In the genomic region with DNA sequence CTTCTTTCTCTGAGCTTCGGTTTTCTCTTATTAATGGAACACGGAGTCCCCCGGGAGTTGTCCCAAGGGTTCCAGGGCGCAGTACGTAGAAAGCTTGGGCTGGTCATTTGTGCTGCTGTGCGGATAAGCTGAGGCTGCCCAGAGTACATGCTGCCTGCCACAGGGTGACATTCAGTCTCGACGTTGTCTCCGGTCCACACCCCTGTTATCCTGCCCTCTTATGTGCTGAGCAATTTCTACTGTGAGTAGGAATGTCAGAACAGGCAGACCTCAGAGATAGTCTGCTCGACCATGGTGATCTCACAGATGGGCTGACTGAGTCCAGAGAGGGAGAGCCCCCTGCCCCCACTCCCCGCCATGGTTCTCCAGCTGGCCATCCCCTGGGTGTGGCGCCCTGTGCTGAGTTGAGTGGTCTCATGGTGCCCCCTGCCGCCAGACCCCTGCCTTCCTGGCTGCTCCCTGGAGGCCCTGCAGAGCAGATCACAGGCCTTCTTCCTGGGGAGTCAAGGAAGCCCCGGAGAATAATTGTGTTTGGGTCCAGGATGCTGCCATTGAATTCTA, we compare ENCODE assay signal across 10 cellular contexts.
DNase-seq lines count a peak whose midpoint lies in the region; ATAC-seq, FAIRE-seq and TF ChIP-seq lines count a peak whose summit lies in the region.
"Had no signal": no experiment of that assay in that cellular context is flagged by ENCODE, and none has a peak within 500 bp of the region (broad histone marks: within the 10 kb centered on the region; RNA-seq: fewer than 3 reads in every experiment).

No MANE protein-coding gene starts in this region.

- TF ChIP-seq RAD21 in GM12878 (IDR thresholded peaks at IDR 0.05; ENCODE audit: insufficient read depth, low read depth, low read length) = peak; percentile 61

- H3K36me3 ChIP-seq in GM12878 (ENCODE audit: control insufficient read depth in 2 of 2, insufficient read depth in 2 of 2, low read length in 1 of 2) = peaks cover 26 to 36% of the 10 kb centered on the region in 2 experiments

- H2AFZ ChIP-seq in GM12878 (ENCODE audit: control insufficient read depth, low read depth, low read length) = no peak overlapping the region

- H3K9ac ChIP-seq in GM12878 (ENCODE audit: control insufficient read depth, insufficient read depth, low read length) = no peak overlapping the region

- FAIRE-seq in GM12878 (lab: Jason Lieb, UNC) = no peak
- FAIRE-seq: A204.1, endometrium had no signal

- H3K4me2 ChIP-seq in GM12878 (ENCODE audit: control insufficient read depth, insufficient read depth) = no peak overlapping the region

- SMC1A ChIA-PET in GM12878 (lab: Charles Lee; ENCODE audit: uncharacterized antibody, unreplicated experiment) = interaction anchor here (2.0 to 12.4 kb wide), 4 partner anchors 7 to 139 kb away, joined by 8 to 270 read pairs (median 96); no protein-coding TSS in a partner anchor

- H4K20me1 ChIP-seq in GM12878 (ENCODE audit: control insufficient read depth, insufficient read depth) = no peaks in the 10 kb centered on the region; the same call in 1 of the 2 replicates

- ATAC-seq in GM12878 = peak; percentile 5; the same call in 1 of the 3 replicates
- no peak for ATAC-seq in GM18867 (IDR thresholded peaks at IDR 0.05; ENCODE audit: unreplicated experiment)

- no peaks in the 10 kb centered on the region for H3K9me3 ChIP-seq in GM12878 (replicated peaks; ENCODE audit: control insufficient read depth, insufficient read depth, low read length)

- RAD21 ChIA-PET in GM12878 (lab: Charles Lee; ENCODE audit: unreplicated experiment) = interaction anchor here (1.1 to 11.4 kb wide), 4 partner anchors 67 to 172 kb away, joined by 3 to 290 read pairs (median 40); no protein-coding TSS in a partner anchor

- WGBS in GM12878 (ENCODE audit: insufficient coverage, insufficient replicate concordance, low lambda C conversion rate, missing lambda C conversion rate) = 83% methylated on average over 14 of the region's 14 CpGs

- CTCF ChIA-PET in GM12878 (lab: Yijun Ruan, JAX) = interaction anchor here (1.3 to 18.0 kb wide), 4 partner anchors 69 to 186 kb away, joined by 3 to 565 read pairs (median 155); partner anchors contain the start of gene ALAD

- no TSS peak for BruUV-seq in GM12878 (replicated peaks; lab: Mats Ljungman, UMichigan)

- no peaks in the 10 kb centered on the region for H3K27me3 ChIP-seq in GM12878 (replicated peaks in 1 of 2; ENCODE audit: control insufficient read depth in 2 of 2, insufficient read depth in 2 of 2, low read length in 1 of 2)

- H3K27ac ChIP-seq in GM12878 (ENCODE audit: control insufficient read depth, insufficient read depth) = no peak overlapping the region
- H3K27ac ChIP-seq in substantia nigra (ENCODE audit: low read depth, low read length, poor library complexity, severe bottlenecking) = peak overlapping the region; percentile 43

- intact Hi-C loops in GM12878 (cut with micrococcal nuclease; ENCODE audit: unreplicated experiment) = no loop called here

- no peak for TF ChIP-seq EP300 in GM12878 (IDR thresholded peaks at IDR 0.05; ENCODE audit: borderline replicate concordance in 1 of 2, control insufficient read depth in 1 of 2, low read depth in 2 of 2, low read length in 2 of 2)

- POLR2A ChIA-PET in GM12878 (lab: Charles Lee) = interaction anchor here (0.8 to 1.0 kb wide), 3 partner anchors 22 to 77 kb away, joined by 3 read pairs; no protein-coding TSS in a partner anchor

- peak; percentile 24; the same call in 1 of the 2 replicates for TF ChIP-seq POLR2A in GM12878 (IDR thresholded peaks at IDR 0.05; ENCODE audit: low read depth, low read length)

- peaks cover 25% of the 10 kb centered on the region for H3K4me1 ChIP-seq in GM12878 (ENCODE audit: control insufficient read depth, insufficient read depth, low read length)

- DNase-seq in NCI-H524 (lab: John Stamatoyannopoulos, UW) (peak; percentile 57 to 76), NCI-H524 treated with DMSO at 0.1 percent for 48 hours (lab: John Stamatoyannopoulos, UW) (no peak), GM12878 (ENCODE audit: low read depth, low spot score) (no peak), left kidney (ENCODE audit: low read depth, low spot score) (peak; percentile 70), substantia nigra (lab: John Stamatoyannopoulos, UW) (peak in 17 of 49 donors; percentile 11 to 49 (median 22)), pons (ENCODE audit: low spot score) (no peak), NCI-H187 treated with DMSO at 0.1 percent for 48 hours (lab: John Stamatoyannopoulos, UW) (no peak)

- TF ChIP-seq CTCF in GM12878 (IDR thresholded peaks at IDR 0.05 in 2 of 3, conservative IDR thresholded peaks at IDR 0.05 in 1 of 3; ENCODE audit: control insufficient read depth in 2 of 3, extremely low read depth in 1 of 3, insufficient read depth in 1 of 3, low read depth in 3 of 3, low read length in 3 of 3) = peak in 2 of 3 experiments; percentile 19 to 36; a peak in 2 of 6 replicates

- H3K4me3 ChIP-seq in GM12878 = no peak overlapping the region

- in situ Hi-C loops in GM12878 (cut with MboI) = no loop called here

- H3K79me2 ChIP-seq in GM12878 (ENCODE audit: control insufficient read depth, insufficient read depth, low read length) = peaks cover 9% of the 10 kb centered on the region

TF ChIP-seq in GM12878, 131 proteins besides CTCF, POLR2A, EP300 and RAD21:
- TF ChIP-seq SREBF2 (IDR thresholded peaks at IDR 0.05; ENCODE audit: low read length) (no peak), LARP7 (IDR thresholded peaks at IDR 0.05) (no peak), ZNF592 (IDR thresholded peaks at IDR 0.05) (no peak), IRF4 (IDR thresholded peaks at IDR 0.05; ENCODE audit: low read depth, low read length) (no peak), IKZF2 (IDR thresholded peaks at IDR 0.05) (no peak)

Comparison
In these comparisons a context has a peak if more than half of its experiments do, and no peak if none do; other contexts are left out.
1. DNase-seq: peak in NCI-H524 (2 of 2) and left kidney (single experiment); none in NCI-H524 treated with DMSO at 0.1 percent for 48 hours (single experiment), GM12878 (single experiment), pons (single experiment) and NCI-H187 treated with DMSO at 0.1 percent for 48 hours (single experiment).